ENCODE assay signal across 8 cellular contexts in the genomic region with DNA sequence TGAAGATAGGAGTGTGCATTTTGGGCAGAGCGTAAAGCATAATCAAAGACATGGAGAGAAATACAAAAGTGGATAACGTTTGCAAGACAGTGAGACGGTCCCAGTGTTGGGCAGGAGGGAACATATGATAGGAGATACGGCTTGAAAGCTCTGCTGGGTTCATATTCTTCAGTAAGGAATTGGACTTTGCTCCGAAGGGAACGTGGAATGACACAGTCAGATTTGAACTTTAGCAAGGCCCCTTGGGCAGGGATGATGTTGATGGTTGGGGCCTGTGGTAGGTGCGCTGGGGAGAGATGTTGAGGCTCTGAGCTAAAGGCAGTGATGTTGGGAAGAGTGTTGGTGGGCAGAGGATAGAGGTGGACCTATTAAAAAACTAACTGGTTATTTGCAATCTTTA.
"Had no signal": no experiment of that assay in that cellular context is flagged by ENCODE, and none has a peak within 500 bp of the region (broad histone marks: within the 10 kb centered on the region; RNA-seq: fewer than 3 reads in every experiment).

No MANE protein-coding gene starts in this region.

- H2AFZ ChIP-seq: GM23248 had no signal

- H3K36me3 ChIP-seq: HAP-1 had no signal

- ATAC-seq: HCT116 had no signal

- H3K9me3 ChIP-seq: HAP-1 had no signal

- DNase-seq: GM23248, GOT3, H7, HFFc6, KBM-7 had no signal

- H3K27ac ChIP-seq: GM23248, HL-60 had no signal

- H3K9ac ChIP-seq: GM23248 had no signal

- H3K4me1 ChIP-seq: HAP-1 had no signal

- H3K4me3 ChIP-seq: GM23248, HAP-1 had no signal
